In the genomic region with DNA sequence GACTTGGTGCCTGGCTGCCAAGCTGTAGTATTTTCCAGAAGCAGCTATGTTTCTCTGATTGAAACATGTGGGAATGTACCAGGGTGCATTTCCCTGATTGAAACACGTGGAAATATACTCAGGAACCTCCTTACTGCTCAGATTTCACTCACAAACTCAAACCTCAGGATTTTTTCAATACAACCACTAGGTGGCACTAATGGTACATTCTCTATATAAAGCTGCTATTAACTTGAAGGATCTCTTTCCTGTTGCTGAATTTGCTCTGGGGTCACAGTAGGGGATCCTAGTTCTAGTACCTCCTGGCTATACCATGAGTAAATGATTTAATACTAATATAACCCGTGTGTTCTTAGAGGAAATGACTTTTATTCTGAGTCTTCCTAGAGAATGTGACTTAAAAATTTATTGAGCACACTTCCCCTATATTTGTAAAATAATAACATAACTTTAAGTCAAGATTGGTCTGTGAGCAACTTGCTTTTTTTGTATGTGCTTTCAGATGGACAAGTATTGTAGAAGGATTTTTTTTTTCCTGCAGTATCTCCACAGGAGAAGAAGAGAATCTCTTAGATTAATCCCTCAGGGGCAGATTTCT, we compare ENCODE assay signal across 8 cellular contexts.
DNase-seq lines count a peak whose midpoint lies in the region; ATAC-seq and TF ChIP-seq lines count a peak whose summit lies in the region.

No MANE protein-coding gene starts in this region.

- DNase-seq in EL, result peak; percentile 44
- DNase-seq in HCT116 (ENCODE audit: low read depth, low spot score), result peak; percentile 62
- peak; percentile 33 for DNase-seq in NCI-H1417 treated with DMSO at 0.1 percent for 48 hours (lab: John Stamatoyannopoulos, UW)
- DNase-seq in SKM-1 treated with dmso at 0.1 percent for 144 hours (lab: John Stamatoyannopoulos, UW; ENCODE audit: unreplicated experiment), result peak; percentile 5
- peak; percentile 10 for DNase-seq in glomerular endothelial cell (ENCODE audit: extremely low read depth, low read depth, low spot score)
- DNase-seq in smooth muscle cell (lab: John Stamatoyannopoulos, UW; ENCODE audit: unreplicated experiment), result no peak
- no peak for DNase-seq in activated CD4-positive, alpha-beta T cell treated with anti-CD3 and anti-CD28 coated beads, Interleukin-2, amount 10 ng/mL, durations not matched to agents 24 days and 14 days
- no peak for DNase-seq in activated CD4-positive, CD25-positive, alpha-beta regulatory T cell treated with anti-CD3 and anti-CD28 coated beads, Interleukin-2, amount 50 U/mL, for 72 hours

- no peaks in the 10 kb centered on the region for H3K4me1 ChIP-seq in HCT116 (ENCODE audit: control insufficient read depth in 1 of 2, insufficient read depth in 2 of 2, low read length in 2 of 2)
- H3K4me1 ChIP-seq in smooth muscle cell (ENCODE audit: low read depth), result no peaks in the 10 kb centered on the region

- H3K4me2 ChIP-seq in HCT116 (ENCODE audit: low read length) (no peak overlapping the region), smooth muscle cell (no peak overlapping the region)

- H2AFZ ChIP-seq in HCT116 (ENCODE audit: low read depth, low read length, poor library complexity, severe bottlenecking) (no peak overlapping the region), smooth muscle cell (ENCODE audit: low read depth) (no peak overlapping the region)

- no peaks in the 10 kb centered on the region for H4K20me1 ChIP-seq in HCT116 (ENCODE audit: insufficient read depth)
- no peaks in the 10 kb centered on the region for H4K20me1 ChIP-seq in smooth muscle cell (ENCODE audit: low read depth)

- H3K4me3 Mint-ChIP-seq in activated CD4-positive, alpha-beta T cell treated with anti-CD3 and anti-CD28 coated beads, Interleukin-2, amount 10 ng/mL, durations not matched to agents 24 days and 14 days, result no peak overlapping the region

- CTCF ChIA-PET in HCT116 (lab: Charles Lee), result interaction anchor here (1.0 kb wide), 1 partner anchor 530 kb away, joined by 3 read pairs; no protein-coding TSS in a partner anchor

- 3% methylated on average over 2 of the region's 2 CpGs for WGBS in smooth muscle cell (ENCODE audit: low lambda C conversion rate)

- no peaks in the 10 kb centered on the region for H3K9me2 ChIP-seq in HCT116 (ENCODE audit: insufficient read depth)

- no peaks in the 10 kb centered on the region for H3K36me3 Mint-ChIP-seq in activated CD4-positive, alpha-beta T cell treated with anti-CD3 and anti-CD28 coated beads, Interleukin-2, amount 10 ng/mL, durations not matched to agents 24 days and 14 days (ENCODE audit: low read depth)

- no peak overlapping the region for H3K27ac Mint-ChIP-seq in activated CD4-positive, alpha-beta T cell treated with anti-CD3 and anti-CD28 coated beads, Interleukin-2, amount 10 ng/mL, durations not matched to agents 24 days and 14 days

- H3K9me3 ChIP-seq in HCT116 (ENCODE audit: control insufficient read depth in 1 of 2, insufficient read depth in 1 of 2, low read depth in 1 of 2, low read length in 2 of 2) (no peaks in the 10 kb centered on the region), smooth muscle cell (replicated peaks; ENCODE audit: low read depth) (no peaks in the 10 kb centered on the region)

- RAD21 ChIA-PET in HCT116 (lab: Charles Lee; ENCODE audit: low non-redundant PET in 1 of 2, low total read pairs in 2 of 2, uncharacterized antibody in 2 of 2, unreplicated experiment in 2 of 2), result interaction anchor here in 1 of 2 experiments (1.2 kb wide), 1 partner anchor 101 kb away, joined by 3 read pairs; no protein-coding TSS in a partner anchor

- POLR2A ChIA-PET in HCT116 (lab: Charles Lee), result no interaction called here

- H3K27me3 Mint-ChIP-seq in activated CD4-positive, alpha-beta T cell treated with anti-CD3 and anti-CD28 coated beads, Interleukin-2, amount 10 ng/mL, durations not matched to agents 24 days and 14 days, result no peaks in the 10 kb centered on the region

- TF ChIP-seq CTCF in HCT116 (IDR thresholded peaks at IDR 0.05 in 2 of 3, conservative IDR thresholded peaks at IDR 0.05 in 1 of 3; ENCODE audit: borderline replicate concordance in 1 of 3, insufficient read depth in 1 of 3, low read depth in 2 of 3, low read length in 2 of 3) (peak; percentile 42 to 73 (median 54); a peak in 5 of 6 replicates), smooth muscle cell (IDR thresholded peaks at IDR 0.05; ENCODE audit: borderline replicate concordance, insufficient read depth, poor library complexity, severe bottlenecking) (peak; percentile 75)

- H3K4me1 Mint-ChIP-seq in activated CD4-positive, alpha-beta T cell treated with anti-CD3 and anti-CD28 coated beads, Interleukin-2, amount 10 ng/mL, durations not matched to agents 24 days and 14 days, result no peaks in the 10 kb centered on the region

- no peaks in the 10 kb centered on the region for H3K9me3 Mint-ChIP-seq in activated CD4-positive, alpha-beta T cell treated with anti-CD3 and anti-CD28 coated beads, Interleukin-2, amount 10 ng/mL, durations not matched to agents 24 days and 14 days

- H3K27me3 ChIP-seq in HCT116 (ENCODE audit: insufficient read depth, low read length) (no peaks in the 10 kb centered on the region), smooth muscle cell (ENCODE audit: low read depth) (no peaks in the 10 kb centered on the region)

- H3K4me3 ChIP-seq in HCT116 (replicated peaks in 1 of 2; ENCODE audit: low read depth in 1 of 2, low read length in 2 of 2) (no peak overlapping the region), smooth muscle cell (no peak overlapping the region)

- BruUV-seq in HCT116 (replicated peaks; lab: Mats Ljungman, UMichigan), result no TSS peak

- H3K27ac ChIP-seq in HCT116 (ENCODE audit: low read depth, low read length) (no peak overlapping the region), smooth muscle cell (ENCODE audit: low read depth) (no peak overlapping the region)

- H3K9ac ChIP-seq in HCT116 (ENCODE audit: low read length), result no peak overlapping the region
- H3K9ac ChIP-seq in smooth muscle cell (ENCODE audit: low read depth), result no peak overlapping the region

- H3F3A ChIP-seq in smooth muscle cell (ENCODE audit: low read depth), result no peaks in the 10 kb centered on the region

- no peaks in the 10 kb centered on the region for H3K36me3 ChIP-seq in HCT116 (ENCODE audit: control insufficient read depth in 1 of 2, insufficient read depth in 2 of 2, low read length in 2 of 2)
- H3K36me3 ChIP-seq in smooth muscle cell (ENCODE audit: low read depth), result no peaks in the 10 kb centered on the region

- TF ChIP-seq RAD21 in HCT116 (IDR thresholded peaks at IDR 0.05; ENCODE audit: low read depth), result peak; percentile 64

- H3K79me2 ChIP-seq in HCT116 (ENCODE audit: insufficient read depth, low read length) (no peaks in the 10 kb centered on the region), smooth muscle cell (ENCODE audit: low read depth) (no peaks in the 10 kb centered on the region)

- no peak for TF ChIP-seq POLR2A in HCT116 (IDR thresholded peaks at IDR 0.05; ENCODE audit: borderline replicate concordance, extremely low read depth, insufficient read depth, insufficient read length)

- intact Hi-C loops in HCT116 (cut with micrococcal nuclease), result loop anchor here (1.0 to 10.0 kb wide), 2 partner anchors 101 to 918 kb away; no protein-coding TSS in a partner anchor
- intact Hi-C loops in activated CD4-positive, alpha-beta T cell treated with anti-CD3 and anti-CD28 coated beads, Interleukin-2, amount 10 ng/mL, durations not matched to agents 24 days and 14 days (cut with micrococcal nuclease), result loop anchor here (5.0 kb wide), 2 partner anchors 101 to 1851 kb away; no protein-coding TSS in a partner anchor

- peak; percentile 78 for ATAC-seq in HCT116

TF ChIP-seq in HCT116, 20 proteins besides CTCF, POLR2A, EP300 and RAD21 (continues in another document):
- TF ChIP-seq, protein P1, sequence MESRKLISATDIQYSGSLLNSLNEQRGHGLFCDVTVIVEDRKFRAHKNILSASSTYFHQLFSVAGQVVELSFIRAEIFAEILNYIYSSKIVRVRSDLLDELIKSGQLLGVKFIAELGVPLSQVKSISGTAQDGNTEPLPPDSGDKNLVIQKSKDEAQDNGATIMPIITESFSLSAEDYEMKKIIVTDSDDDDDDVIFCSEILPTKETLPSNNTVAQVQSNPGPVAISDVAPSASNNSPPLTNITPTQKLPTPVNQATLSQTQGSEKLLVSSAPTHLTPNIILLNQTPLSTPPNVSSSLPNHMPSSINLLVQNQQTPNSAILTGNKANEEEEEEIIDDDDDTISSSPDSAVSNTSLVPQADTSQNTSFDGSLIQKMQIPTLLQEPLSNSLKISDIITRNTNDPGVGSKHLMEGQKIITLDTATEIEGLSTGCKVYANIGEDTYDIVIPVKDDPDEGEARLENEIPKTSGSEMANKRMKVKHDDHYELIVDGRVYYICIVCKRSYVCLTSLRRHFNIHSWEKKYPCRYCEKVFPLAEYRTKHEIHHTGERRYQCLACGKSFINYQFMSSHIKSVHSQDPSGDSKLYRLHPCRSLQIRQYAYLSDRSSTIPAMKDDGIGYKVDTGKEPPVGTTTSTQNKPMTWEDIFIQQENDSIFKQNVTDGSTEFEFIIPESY (IDR thresholded peaks at IDR 0.05; ENCODE audit: extremely low read depth, insufficient replicate concordance, low read length), result no peak
- TF ChIP-seq, protein P2, sequence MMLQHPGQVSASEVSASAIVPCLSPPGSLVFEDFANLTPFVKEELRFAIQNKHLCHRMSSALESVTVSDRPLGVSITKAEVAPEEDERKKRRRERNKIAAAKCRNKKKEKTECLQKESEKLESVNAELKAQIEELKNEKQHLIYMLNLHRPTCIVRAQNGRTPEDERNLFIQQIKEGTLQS (IDR thresholded peaks at IDR 0.05), result no peak
- TF ChIP-seq ELF1 (IDR thresholded peaks at IDR 0.05; ENCODE audit: borderline replicate concordance, low read depth) (no peak), YY1 (IDR thresholded peaks at IDR 0.05; ENCODE audit: extremely low read depth, insufficient replicate concordance, low read depth, low read length) (no peak), FOSL1 (IDR thresholded peaks at IDR 0.05; ENCODE audit: low read depth) (no peak), SRF (IDR thresholded peaks at IDR 0.05; ENCODE audit: low read depth) (no peak), EZH2 (IDR thresholded peaks at IDR 0.05) (no peak), ZNF274 (IDR thresholded peaks at IDR 0.05; ENCODE audit: low read depth, low read length) (no peak)

Comparison
In these comparisons a context has a peak if more than half of its experiments do, and no peak if none do; other contexts are left out.
1. DNase-seq: peak in EL (single experiment), HCT116 (single experiment), NCI-H1417 treated with DMSO at 0.1 percent for 48 hours (single experiment), SKM-1 treated with dmso at 0.1 percent for 144 hours (single experiment) and glomerular endothelial cell (single experiment); none in smooth muscle cell (single experiment), activated CD4-positive, alpha-beta T cell treated with anti-CD3 and anti-CD28 coated beads, Interleukin-2, amount 10 ng/mL, durations not matched to agents 24 days and 14 days (single experiment) and activated CD4-positive, CD25-positive, alpha-beta regulatory T cell treated with anti-CD3 and anti-CD28 coated beads, Interleukin-2, amount 50 U/mL, for 72 hours (single experiment).